ENCODE assay signal across 15 cellular contexts in the genomic region with DNA sequence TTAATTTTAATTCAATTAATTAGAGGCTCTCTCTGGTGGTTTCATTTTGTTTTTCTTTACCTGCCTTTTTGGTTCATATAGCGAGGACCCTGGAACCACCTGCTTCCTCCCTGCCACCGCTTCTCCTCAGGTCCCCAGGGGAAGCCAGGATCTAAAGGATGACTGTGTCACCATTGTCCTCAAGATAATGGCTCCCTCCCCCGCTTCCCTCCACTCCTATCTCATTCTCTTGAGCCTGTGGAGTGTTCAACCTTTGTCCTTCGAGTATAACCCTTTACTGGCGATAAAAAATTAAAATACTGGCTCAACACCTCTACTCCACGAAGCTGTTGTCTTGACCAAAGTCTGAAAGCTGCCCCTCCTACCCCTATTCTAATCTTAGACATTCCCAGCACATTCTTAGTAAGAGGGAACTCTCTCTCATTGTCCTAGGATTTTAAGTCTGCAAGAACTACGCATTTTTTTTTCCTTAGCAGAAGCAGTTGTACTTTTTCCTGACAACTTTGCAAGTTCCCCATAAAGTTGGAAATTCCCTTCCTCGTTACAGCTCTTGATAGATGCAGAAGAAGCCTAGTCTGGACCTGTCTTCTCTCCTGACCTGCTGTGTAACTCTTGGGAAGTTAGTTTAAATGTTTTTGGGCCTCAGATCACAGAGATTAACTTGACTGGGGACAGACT. TPM values are rescaled to one million over a fixed set of nuclear protein-coding genes. Genes with fewer than 3 reads are reported as not detected.
DNase-seq lines count a peak whose midpoint lies in the region; ATAC-seq, FAIRE-seq and TF ChIP-seq lines count a peak whose summit lies in the region.
"Had no signal": no experiment of that assay in that cellular context is flagged by ENCODE, and none has a peak within 500 bp of the region (broad histone marks: within the 10 kb centered on the region; RNA-seq: fewer than 3 reads in every experiment).

No MANE protein-coding gene starts in this region.

- intact Hi-C loops in GM12878 (cut with micrococcal nuclease; ENCODE audit: unreplicated experiment): no loop called here
- intact Hi-C loops in activated CD4-positive, alpha-beta T cell treated with anti-CD3 and anti-CD28 coated beads, Interleukin-2, amount 10 ng/mL, durations not matched to agents 24 days and 14 days (cut with micrococcal nuclease): no loop called here

- no peaks in the 10 kb centered on the region for H3K36me3 Mint-ChIP-seq in activated T-cell treated with anti-CD3 and anti-CD28 coated beads, Interleukin-2, amount 50 U/mL, for 72 hours (ENCODE audit: insufficient read depth in 2 of 2)
- H3K36me3 Mint-ChIP-seq in endothelial cell (ENCODE audit: low read depth, unreplicated experiment): no peaks in the 10 kb centered on the region
- H3K36me3 Mint-ChIP-seq in activated CD4-positive, alpha-beta T cell treated with anti-CD3 and anti-CD28 coated beads, Interleukin-2, amount 10 ng/mL, durations not matched to agents 24 days and 14 days (ENCODE audit: low read depth): no peaks in the 10 kb centered on the region
- H3K36me3 Mint-ChIP-seq: T-cell had no signal

- 38% methylated on average over 8 of the region's 8 CpGs for WGBS in GM12878 (ENCODE audit: insufficient coverage, insufficient replicate concordance, low lambda C conversion rate, missing lambda C conversion rate)
- WGBS in lung, 2 donors: 41 to 46% methylated on average over 8 of the region's 8 CpGs
- whole genome bisulfite sequencing in upper lobe of left lung, 2 donors: 41 to 49% methylated on average over 8 of the region's 8 CpGs

- peaks cover 0 to 77% (median 0%) of the 10 kb centered on the region in 11 experiments; a peak in 6 of 22 replicates for H3K27me3 ChIP-seq in BLaER1 treated with 17β-estradiol and CSF1 and Interleukin-3, amounts not matched to agents 10 nM and 100 nM
- no peaks in the 10 kb centered on the region for H3K27me3 ChIP-seq in GM12878 (replicated peaks in 1 of 2; ENCODE audit: control insufficient read depth in 2 of 2, insufficient read depth in 2 of 2, low read length in 1 of 2)
- H3K27me3 ChIP-seq in lung (ENCODE audit: control insufficient read depth, insufficient read depth): no peaks in the 10 kb centered on the region
- no peaks in the 10 kb centered on the region for H3K27me3 ChIP-seq in upper lobe of left lung
- H3K27me3 ChIP-seq: pancreas had no signal

- RAD21 ChIA-PET in GM12878 (lab: Charles Lee; ENCODE audit: unreplicated experiment): interaction anchor here (0.7 to 4.3 kb wide), 14 partner anchors 8 to 309 kb away, joined by 3 to 33 read pairs (median 4); partner anchors contain the start of gene DYRK3

- no peak overlapping the region for H3K4me3 Mint-ChIP-seq in activated T-cell treated with anti-CD3 and anti-CD28 coated beads, Interleukin-2, amount 50 U/mL, for 72 hours
- H3K4me3 Mint-ChIP-seq in endothelial cell (ENCODE audit: unreplicated experiment): no peak overlapping the region
- H3K4me3 Mint-ChIP-seq in activated CD4-positive, alpha-beta T cell treated with anti-CD3 and anti-CD28 coated beads, Interleukin-2, amount 10 ng/mL, durations not matched to agents 24 days and 14 days: no peak overlapping the region
- H3K4me3 Mint-ChIP-seq: T-cell had no signal

- H2AFZ ChIP-seq in GM12878 (ENCODE audit: control insufficient read depth, low read depth, low read length): peak overlapping the region; percentile 34

- peaks cover 0 to 49% (median 0%) of the 10 kb centered on the region in 11 experiments; a peak in 6 of 22 replicates for H4K20me1 ChIP-seq in BLaER1 treated with 17β-estradiol and CSF1 and Interleukin-3, amounts not matched to agents 10 nM and 100 nM
- no peaks in the 10 kb centered on the region for H4K20me1 ChIP-seq in GM12878 (ENCODE audit: control insufficient read depth, insufficient read depth)

- H3K4me1 Mint-ChIP-seq in activated T-cell treated with anti-CD3 and anti-CD28 coated beads, Interleukin-2, amount 50 U/mL, for 72 hours (ENCODE audit: low read depth): peaks cover 10% of the 10 kb centered on the region
- H3K4me1 Mint-ChIP-seq in endothelial cell (ENCODE audit: unreplicated experiment): peaks cover 23% of the 10 kb centered on the region
- H3K4me1 Mint-ChIP-seq in activated CD4-positive, alpha-beta T cell treated with anti-CD3 and anti-CD28 coated beads, Interleukin-2, amount 10 ng/mL, durations not matched to agents 24 days and 14 days: peaks cover 13% of the 10 kb centered on the region

- TF ChIP-seq CTCF in NB4 (IDR thresholded peaks at IDR 0.05; ENCODE audit: low read depth, low read length) (no peak), GM12878 (IDR thresholded peaks at IDR 0.05 in 2 of 3, conservative IDR thresholded peaks at IDR 0.05 in 1 of 3; ENCODE audit: control insufficient read depth in 2 of 3, extremely low read depth in 1 of 3, insufficient read depth in 1 of 3, low read depth in 3 of 3, low read length in 3 of 3) (no peak), lung (IDR thresholded peaks at IDR 0.05; ENCODE audit: control extremely low read depth, extremely low read depth) (no peak), upper lobe of left lung (IDR thresholded peaks at IDR 0.05) (no peak), endothelial cell (IDR thresholded peaks at IDR 0.05; ENCODE audit: unreplicated experiment) (no peak)

- H3K27me3 Mint-ChIP-seq in activated T-cell treated with anti-CD3 and anti-CD28 coated beads, Interleukin-2, amount 50 U/mL, for 72 hours (ENCODE audit: low read depth): peaks cover 26% of the 10 kb centered on the region
- peaks cover 4% of the 10 kb centered on the region for H3K27me3 Mint-ChIP-seq in endothelial cell (ENCODE audit: unreplicated experiment)
- peaks cover 3% of the 10 kb centered on the region for H3K27me3 Mint-ChIP-seq in activated CD4-positive, alpha-beta T cell treated with anti-CD3 and anti-CD28 coated beads, Interleukin-2, amount 10 ng/mL, durations not matched to agents 24 days and 14 days
- H3K27me3 Mint-ChIP-seq: T-cell had no signal

- in situ Hi-C loops in GM12878 (cut with MboI): no loop called here

- CTCF ChIA-PET in GM12878 (lab: Yijun Ruan, JAX): interaction anchor here (0.8 to 10.8 kb wide), 14 partner anchors 8 to 324 kb away, joined by 3 to 197 read pairs (median 4); partner anchors contain the start of genes DYRK3 and EIF2D

- H3K79me2 ChIP-seq in GM12878 (ENCODE audit: control insufficient read depth, insufficient read depth, low read length): no peaks in the 10 kb centered on the region

- ATAC-seq in GM12878 (peak; percentile 44), lung (ENCODE audit: insufficient read depth, low FRiP score) (no peak), upper lobe of left lung (ENCODE audit: low FRiP score in 2 of 2) (no peak)
- ATAC-seq in activated T-cell treated with anti-CD3 and anti-CD28 coated beads, Interleukin-2, amount 50 U/mL, for 72 hours (replicated peaks in 1 of 2): no peak
- ATAC-seq: T-cell had no signal

- TF ChIP-seq POLR2A in NB4 (IDR thresholded peaks at IDR 0.05; ENCODE audit: extremely low read depth, insufficient read length) (no peak), GM12878 (IDR thresholded peaks at IDR 0.05; ENCODE audit: low read depth, low read length) (no peak), upper lobe of left lung (IDR thresholded peaks at IDR 0.05) (no peak)

- H3K4me1 ChIP-seq in BLaER1 treated with 17β-estradiol and CSF1 and Interleukin-3, amounts not matched to agents 10 nM and 100 nM: peaks cover 44 to 100% (median 86%) of the 10 kb centered on the region in 10 experiments
- H3K4me1 ChIP-seq in GM12878 (ENCODE audit: control insufficient read depth, insufficient read depth, low read length) (peaks cover 30% of the 10 kb centered on the region), lung (ENCODE audit: control insufficient read depth in 2 of 2, insufficient read depth in 2 of 2, low read length in 2 of 2) (peaks cover 8 to 31% of the 10 kb centered on the region in 2 donors), upper lobe of left lung (peaks cover 19 to 38% (median 31%) of the 10 kb centered on the region in 4 donors)

- H3K9me3 ChIP-seq in BLaER1 treated with 17β-estradiol and CSF1 and Interleukin-3, amounts not matched to agents 10 nM and 100 nM (replicated peaks in 1 of 11): no peaks in the 10 kb centered on the region
- H3K9me3 ChIP-seq in GM12878 (replicated peaks; ENCODE audit: control insufficient read depth, insufficient read depth, low read length): no peaks in the 10 kb centered on the region
- H3K9me3 ChIP-seq in lung (ENCODE audit: control insufficient read depth in 2 of 2, insufficient read depth in 1 of 2, low read length in 1 of 2): no peaks in the 10 kb centered on the region
- no peaks in the 10 kb centered on the region for H3K9me3 ChIP-seq in upper lobe of left lung
- H3K9me3 ChIP-seq: pancreas had no signal

- H3K27ac ChIP-seq in BLaER1 treated with 17β-estradiol and CSF1 and Interleukin-3, amounts not matched to agents 10 nM and 100 nM: peak overlapping the region in 5 of 11 experiments; percentile 2 to 60 (median 31); a peak in 8 of 22 replicates
- H3K27ac ChIP-seq in GM12878 (ENCODE audit: control insufficient read depth, insufficient read depth) (no peak overlapping the region), lung (ENCODE audit: low read depth in 1 of 2, low read length in 1 of 2) (peak overlapping the region; percentile 23 to 70), upper lobe of left lung (peak overlapping the region in 2 of 4 donors; percentile 36 to 53)

- SMC1A ChIA-PET in GM12878 (lab: Charles Lee; ENCODE audit: uncharacterized antibody, unreplicated experiment): interaction anchor here (0.6 to 6.2 kb wide), 21 partner anchors 7 to 176 kb away, joined by 3 to 69 read pairs (median 4); partner anchors contain the start of genes DYRK3 and IL19

- peak overlapping the region in 1 of 10 experiments; percentile 9; a peak in 1 of 20 replicates for H3K4me3 ChIP-seq in BLaER1 treated with 17β-estradiol and CSF1 and Interleukin-3, amounts not matched to agents 10 nM and 100 nM
- H3K4me3 ChIP-seq in NB4 (ENCODE audit: low read depth, low read length): no peak overlapping the region
- H3K4me3 ChIP-seq in GM12878: no peak overlapping the region
- no peak overlapping the region for H3K4me3 ChIP-seq in lung
- no peak overlapping the region for H3K4me3 ChIP-seq in upper lobe of left lung
- H3K4me3 ChIP-seq: pancreas had no signal

- H3K27ac Mint-ChIP-seq in activated T-cell treated with anti-CD3 and anti-CD28 coated beads, Interleukin-2, amount 50 U/mL, for 72 hours: no peak overlapping the region
- no peak overlapping the region for H3K27ac Mint-ChIP-seq in endothelial cell (ENCODE audit: unreplicated experiment)
- H3K27ac Mint-ChIP-seq in activated CD4-positive, alpha-beta T cell treated with anti-CD3 and anti-CD28 coated beads, Interleukin-2, amount 10 ng/mL, durations not matched to agents 24 days and 14 days: no peak overlapping the region
- H3K27ac Mint-ChIP-seq: T-cell had no signal

- peak overlapping the region in 2 of 11 experiments; percentile 6 to 45; a peak in 5 of 22 replicates for H3K9ac ChIP-seq in BLaER1 treated with 17β-estradiol and CSF1 and Interleukin-3, amounts not matched to agents 10 nM and 100 nM
- no peak overlapping the region for H3K9ac ChIP-seq in GM12878 (ENCODE audit: control insufficient read depth, insufficient read depth, low read length)

- BruUV-seq in GM12878 (replicated peaks; lab: Mats Ljungman, UMichigan): no TSS peak

- no peaks in the 10 kb centered on the region for H3K9me3 Mint-ChIP-seq in activated T-cell treated with anti-CD3 and anti-CD28 coated beads, Interleukin-2, amount 50 U/mL, for 72 hours
- H3K9me3 Mint-ChIP-seq in endothelial cell (ENCODE audit: unreplicated experiment): no peaks in the 10 kb centered on the region
- H3K9me3 Mint-ChIP-seq in activated CD4-positive, alpha-beta T cell treated with anti-CD3 and anti-CD28 coated beads, Interleukin-2, amount 10 ng/mL, durations not matched to agents 24 days and 14 days: no peaks in the 10 kb centered on the region
- H3K9me3 Mint-ChIP-seq: T-cell had no signal

- H3K4me2 ChIP-seq in BLaER1 treated with 17β-estradiol and CSF1 and Interleukin-3, amounts not matched to agents 10 nM and 100 nM: peak overlapping the region; percentile 69 to 92 (median 78)
- peak overlapping the region; percentile 9; the same call in 1 of the 2 replicates for H3K4me2 ChIP-seq in GM12878 (ENCODE audit: control insufficient read depth, insufficient read depth)

- TF ChIP-seq EP300 in GM12878 (IDR thresholded peaks at IDR 0.05; ENCODE audit: borderline replicate concordance in 1 of 2, control insufficient read depth in 1 of 2, low read depth in 2 of 2, low read length in 2 of 2): no peak; a peak in 1 of 4 replicates
- no peak for TF ChIP-seq EP300 in upper lobe of left lung (IDR thresholded peaks at IDR 0.05)

- POLR2A ChIA-PET in GM12878 (lab: Charles Lee): interaction anchor here (0.7 to 3.2 kb wide), 12 partner anchors 9 to 314 kb away, joined by 3 to 14 read pairs (median 3); partner anchors contain the start of gene EIF2D

- no peaks in the 10 kb centered on the region for H3K36me3 ChIP-seq in BLaER1 treated with 17β-estradiol and CSF1 and Interleukin-3, amounts not matched to agents 10 nM and 100 nM
- H3K36me3 ChIP-seq in GM12878 (ENCODE audit: control insufficient read depth in 2 of 2, insufficient read depth in 2 of 2, low read length in 1 of 2) (no peaks in the 10 kb centered on the region), lung (ENCODE audit: control insufficient read depth in 2 of 2, insufficient read depth in 2 of 2, low read length in 2 of 2) (no peaks in the 10 kb centered on the region), upper lobe of left lung (no peaks in the 10 kb centered on the region)
- H3K36me3 ChIP-seq: pancreas had no signal

- no peak for TF ChIP-seq RAD21 in GM12878 (IDR thresholded peaks at IDR 0.05; ENCODE audit: insufficient read depth, low read depth, low read length)

- FAIRE-seq in GM12878 (lab: Jason Lieb, UNC): no peak
- FAIRE-seq: colon, pancreas had no signal

- DNase-seq in NB4 (ENCODE audit: low read depth) (peak; percentile 51), GM12878 (ENCODE audit: low read depth, low spot score) (no peak), lung (ENCODE audit: low spot score) (no peak), upper lobe of left lung (no peak), endothelial cell (ENCODE audit: low spot score) (no peak)
- DNase-seq in activated T-cell treated with anti-CD3 and anti-CD28 coated beads, Interleukin-2, amount 50 U/mL, for 72 hours: no peak
- no peak for DNase-seq in activated CD4-positive, alpha-beta T cell treated with anti-CD3 and anti-CD28 coated beads, Interleukin-2, amount 10 ng/mL, durations not matched to agents 24 days and 14 days
- DNase-seq: activated CD8-positive, alpha-beta memory T cell treated with anti-CD3 and anti-CD28 coated beads for 24 hours; activated naive CD4-positive, alpha-beta T cell treated with anti-CD3 and anti-CD28 coated beads, Interleukin-2, amount 50 U/mL, for 16 hours; GF-D8; kidney glomerular epithelial cell; pancreas; T-cell had no signal

RNA-seq across cellular contexts. Expression of gene MAPKAPK2, which starts 12.6 kb away (rescaled TPM):
- 38.9 and 42.0 TPM in 2 replicates for total RNA-seq in GM12878 (2013; cell fraction: nucleolus; rRNA removed)
- total RNA-seq in GM12878 (2014; rRNA removed) (59.9 and 62.6 TPM in 2 replicates), GM12878 (2014; rRNA removed; fragmentation: Illumina TruSeq; extraction: Trizol) (36.1 and 38.8 TPM in 2 replicates), GM12878 (2021) (92.2 and 93.0 TPM in 2 replicates), lung (100 to 1,000 TPM in 1 of 2 donors, 10 to 100 TPM in 1; 35.8 to 116 TPM), upper lobe of left lung (100 to 1,000 TPM in 2 of 6 donors, 10 to 100 TPM in 4; 64.8 to 135 (median 84.3) TPM), endothelial cell (ENCODE audit: unreplicated experiment) (109 TPM)
- 44.2 TPM for polyA plus RNA-seq in GM12878 (2011; ENCODE audit: low read depth)
- polyA plus RNA-seq in GM12878 (2011; rRNA removed) (51.0 and 71.7 TPM in 2 replicates), GM12878 (2014; fragmentation: Illumina TruSeq; extraction: Trizol) (66.8 and 70.6 TPM in 2 replicates), GM12878 (2014; fragmentation: Nextera tagmentation; extraction: Ambion mirVana) (1 to 10 TPM in 1 of 2 experiments, under 1 TPM in 1; 0.72 to 4.9 TPM), GM12878 (2014; rRNA removed) (65.5 and 65.7 TPM in 2 replicates), GM12878 (2016; fragmentation: Nextera tagmentation; extraction: Ambion mirVana) (1 to 10 TPM; 4.2 to 6.2 TPM), lung (10 to 100 TPM; 55.7 to 94.5 TPM)
- 83.8 and 84.4 TPM in 2 replicates for polyA plus RNA-seq in GM12878 (2011; cell fraction: cytosol; rRNA removed)
- polyA plus RNA-seq in GM12878 (2011; cell fraction: nucleus; rRNA removed): 110 and 118 TPM in 2 replicates
- polyA plus RNA-seq in GM12878 (2012): 44.4 and 63.5 TPM in 2 replicates
- polyA minus RNA-seq in GM12878 (2011; rRNA and poly(A)+ RNA removed): 67.7 and 81.3 TPM in 2 replicates
- polyA minus RNA-seq in GM12878 (2011; cell fraction: cytosol; rRNA and poly(A)+ RNA removed): 25.1 and 29.4 TPM in 2 replicates
- 23.2 and 39.0 TPM in 2 replicates for polyA minus RNA-seq in GM12878 (2011; cell fraction: nucleus; rRNA and poly(A)+ RNA removed)
- total RNA-seq in activated T-cell treated with anti-CD3 and anti-CD28 coated beads, Interleukin-2, amount 50 U/mL, for 72 hours: 100 to 1,000 TPM; 101 to 102 TPM
- 95.1 and 97.4 TPM in 2 replicates for total RNA-seq in activated CD4-positive, alpha-beta T cell treated with anti-CD3 and anti-CD28 coated beads, Interleukin-2, amount 10 ng/mL, durations not matched to agents 24 days and 14 days

RNA-seq across cellular contexts. Expression of gene DYRK3, which starts 36.8 kb away (rescaled TPM):
- total RNA-seq in GM12878 (2013; cell fraction: nucleolus; rRNA removed): 26.7 and 27.4 TPM in 2 replicates
- total RNA-seq in GM12878 (2014; rRNA removed) (10.7 and 11.1 TPM in 2 replicates), GM12878 (2014; rRNA removed; fragmentation: Illumina TruSeq; extraction: Trizol) (10.0 and 10.7 TPM in 2 replicates), GM12878 (2021) (8.9 and 11.2 TPM in 2 replicates), lung (10 to 100 TPM; 12.3 to 13.0 TPM), upper lobe of left lung (10 to 100 TPM in 2 of 6 donors, 1 to 10 TPM in 4; 4.1 to 20.7 (median 7.0) TPM), endothelial cell (ENCODE audit: unreplicated experiment) (3.2 TPM)
- polyA plus RNA-seq in GM12878 (2011; ENCODE audit: low read depth): 2.8 TPM
- polyA plus RNA-seq in GM12878 (2011; rRNA removed) (12.9 and 15.4 TPM in 2 replicates), GM12878 (2014; fragmentation: Illumina TruSeq; extraction: Trizol) (9.8 and 14.9 TPM in 2 replicates), GM12878 (2014; fragmentation: Nextera tagmentation; extraction: Ambion mirVana) (1 to 10 TPM; 1.6 to 2.8 TPM), GM12878 (2014; rRNA removed) (6.0 and 8.6 TPM in 2 replicates), GM12878 (2016; fragmentation: Nextera tagmentation; extraction: Ambion mirVana) (10 to 100 TPM in 1 of 2 experiments, 1 to 10 TPM in 1; 10.0 to 11.7 TPM), lung (1 to 10 TPM; 4.6 to 5.4 TPM)
- polyA plus RNA-seq in GM12878 (2011; cell fraction: cytosol; rRNA removed): 8.8 and 9.4 TPM in 2 replicates
- 7.3 and 7.8 TPM in 2 replicates for polyA plus RNA-seq in GM12878 (2011; cell fraction: nucleus; rRNA removed)
- 3.7 and 6.0 TPM in 2 replicates for polyA plus RNA-seq in GM12878 (2012)
- 15.7 and 16.0 TPM in 2 replicates for polyA minus RNA-seq in GM12878 (2011; rRNA and poly(A)+ RNA removed)
- 6.0 and 7.1 TPM in 2 replicates for polyA minus RNA-seq in GM12878 (2011; cell fraction: cytosol; rRNA and poly(A)+ RNA removed)
- 5.1 and 8.2 TPM in 2 replicates for polyA minus RNA-seq in GM12878 (2011; cell fraction: nucleus; rRNA and poly(A)+ RNA removed)
- total RNA-seq in activated T-cell treated with anti-CD3 and anti-CD28 coated beads, Interleukin-2, amount 50 U/mL, for 72 hours: 1 to 10 TPM; 5.9 to 8.7 TPM
- 16.5 and 16.9 TPM in 2 replicates for total RNA-seq in activated CD4-positive, alpha-beta T cell treated with anti-CD3 and anti-CD28 coated beads, Interleukin-2, amount 10 ng/mL, durations not matched to agents 24 days and 14 days

RNA-seq across cellular contexts. Expression of gene EIF2D, which starts 59.9 kb away (rescaled TPM):
- 115 and 132 TPM in 2 replicates for total RNA-seq in GM12878 (2013; cell fraction: nucleolus; rRNA removed)
- total RNA-seq in GM12878 (2014; rRNA removed) (88.8 and 91.6 TPM in 2 replicates), GM12878 (2014; rRNA removed; fragmentation: Illumina TruSeq; extraction: Trizol) (80.4 and 83.4 TPM in 2 replicates), GM12878 (2021) (74.0 and 76.6 TPM in 2 replicates), lung (10 to 100 TPM; 35.5 to 78.9 TPM), upper lobe of left lung (10 to 100 TPM; 32.6 to 84.9 (median 45.4) TPM), endothelial cell (ENCODE audit: unreplicated experiment) (32.7 TPM)
- polyA plus RNA-seq in GM12878 (2011; ENCODE audit: low read depth): 49.2 TPM
- polyA plus RNA-seq in GM12878 (2011; rRNA removed) (133 and 153 TPM in 2 replicates), GM12878 (2014; fragmentation: Illumina TruSeq; extraction: Trizol) (108 and 109 TPM in 2 replicates), GM12878 (2014; fragmentation: Nextera tagmentation; extraction: Ambion mirVana) (10 to 100 TPM; 65.4 to 77.5 TPM), GM12878 (2014; rRNA removed) (98.5 and 104 TPM in 2 replicates), GM12878 (2016; fragmentation: Nextera tagmentation; extraction: Ambion mirVana) (10 to 100 TPM; 65.2 to 74.8 TPM), lung (10 to 100 TPM; 27.7 to 50.9 TPM)
- 121 and 127 TPM in 2 replicates for polyA plus RNA-seq in GM12878 (2011; cell fraction: cytosol; rRNA removed)
- polyA plus RNA-seq in GM12878 (2011; cell fraction: nucleus; rRNA removed): 149 and 172 TPM in 2 replicates
- polyA plus RNA-seq in GM12878 (2012): 66.5 and 74.5 TPM in 2 replicates
- 93.0 and 112 TPM in 2 replicates for polyA minus RNA-seq in GM12878 (2011; rRNA and poly(A)+ RNA removed)
- 26.6 and 32.7 TPM in 2 replicates for polyA minus RNA-seq in GM12878 (2011; cell fraction: cytosol; rRNA and poly(A)+ RNA removed)
- 34.8 and 42.0 TPM in 2 replicates for polyA minus RNA-seq in GM12878 (2011; cell fraction: nucleus; rRNA and poly(A)+ RNA removed)
- 100 to 1,000 TPM; 129 to 158 TPM for total RNA-seq in activated T-cell treated with anti-CD3 and anti-CD28 coated beads, Interleukin-2, amount 50 U/mL, for 72 hours
- 86.6 and 89.4 TPM in 2 replicates for total RNA-seq in activated CD4-positive, alpha-beta T cell treated with anti-CD3 and anti-CD28 coated beads, Interleukin-2, amount 10 ng/mL, durations not matched to agents 24 days and 14 days
